Comparison of ENCODE assay signal across 36 cellular contexts in the genomic region with DNA sequence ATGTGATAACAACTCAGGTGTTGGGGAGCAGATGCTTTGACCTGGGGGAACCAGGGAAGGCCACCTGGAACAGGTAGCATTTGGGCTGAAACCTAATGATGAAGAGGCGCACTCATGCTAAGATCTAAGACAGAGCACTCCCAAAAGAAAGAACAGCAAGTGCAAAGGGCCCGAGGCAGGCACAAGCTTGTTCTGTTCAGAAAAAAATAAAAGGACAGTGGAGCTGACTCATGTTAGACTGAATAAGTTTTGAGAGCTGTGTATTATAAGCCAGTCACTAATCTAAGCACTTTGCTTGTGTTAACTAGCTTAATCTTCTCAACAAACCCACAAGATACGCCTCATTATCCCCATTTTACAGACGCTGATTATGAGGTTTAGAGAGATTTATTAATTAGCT.
"Had no signal": no experiment of that assay in that cellular context is flagged by ENCODE, and none has a peak within 500 bp of the region (broad histone marks: within the 10 kb centered on the region; RNA-seq: fewer than 3 reads in every experiment).

No MANE protein-coding gene starts in this region.

- H3K36me3 Mint-ChIP-seq: activated CD4-positive, alpha-beta memory T cell treated with anti-CD3 and anti-CD28 coated beads for 36 hours; activated naive CD4-positive, alpha-beta T cell treated with anti-CD3 and anti-CD28 coated beads, Interleukin-2, amount 50 U/mL, for 72 hours; activated naive CD8-positive, alpha-beta T cell treated with anti-CD3 and anti-CD28 coated beads for 36 hours had no signal

- H3K27me3 ChIP-seq: body of pancreas, brain microvascular endothelial cell, breast epithelium had no signal

- ATAC-seq: activated CD8-positive, alpha-beta T cell treated with anti-CD3 and anti-CD28 coated beads for 36 hours; activated naive CD4-positive, alpha-beta T cell treated with anti-CD3 and anti-CD28 coated beads, Interleukin-2, amount 50 U/mL, for 72 hours; activated T-cell treated with anti-CD3 and anti-CD28 coated beads, Interleukin-2, amount 50 U/mL, for 4 hours; activated T-cell treated with anti-CD3 and anti-CD28 coated beads, Interleukin-2, amount 50 U/mL, for 72 hours; activated T-helper 17 cell treated with anti-CD3 and anti-CD28 coated beads, Interleukin-2, amount 50 U/mL, for 72 hours; body of pancreas had no signal

- H3K4me1 ChIP-seq: adrenal gland, breast epithelium had no signal

- FAIRE-seq: astrocyte, TTC549 had no signal

- H3K36me3 ChIP-seq: adrenal gland, brain microvascular endothelial cell, breast epithelium had no signal

- H3K4me3 Mint-ChIP-seq: activated B cell treated with CpG ODN at 0.5 μM for 24 hours; activated CD4-positive, alpha-beta memory T cell treated with anti-CD3 and anti-CD28 coated beads for 36 hours; activated CD4-positive, alpha-beta T cell treated with anti-CD3 and anti-CD28 coated beads, Interleukin-2, amount 10 ng/mL, durations not matched to agents 24 days and 14 days; activated CD8-positive, alpha-beta T cell treated with anti-CD3 and anti-CD28 coated beads for 36 hours; activated naive CD4-positive, alpha-beta T cell treated with anti-CD3 and anti-CD28 coated beads for 36 hours; activated naive CD8-positive, alpha-beta T cell treated with anti-CD3 and anti-CD28 coated beads for 36 hours; activated T-cell treated with anti-CD3 and anti-CD28 coated beads, Interleukin-2, amount 50 U/mL, for 4 hours; activated T-cell treated with anti-CD3 and anti-CD28 coated beads, Interleukin-2, amount 50 U/mL, for 72 hours; activated T-helper 1 cell treated with anti-CD3 and anti-CD28 coated beads, Interleukin-12 subunit alpha, Interleukin-12 subunit beta, Interleukin-2, Interleukin-4 antibody, amounts not matched to agents 30 ng/mL and 10 ng/mL and 1 ng/mL, durations not matched to agents 14 hours and 24 hours and 36 hours; activated T-helper 17 cell treated with anti-CD3 and anti-CD28 coated beads, Interleukin-2, amount 50 U/mL, for 72 hours; T-helper 1 cell treated with Interleukin-12 subunit alpha and Interleukin-12 subunit beta and Interleukin-4 antibody, amounts not matched to agents 30 μg/mL and 1 μg/mL, for 36 hours; T-helper 2 cell treated with Interferon-gamma antibody and Interleukin-4, amounts not matched to agents 5 μg/mL and 100 μg/mL, for 36 hours had no signal

- DNase-seq: activated B cell treated with CpG ODN at 0.5 μM for 24 hours; activated CD4-positive, alpha-beta memory T cell treated with anti-CD3 and anti-CD28 coated beads for 36 hours; activated CD4-positive, alpha-beta T cell treated with anti-CD3 and anti-CD28 coated beads for 4 hours; activated CD4-positive, alpha-beta T cell treated with anti-CD3 and anti-CD28 coated beads, Interleukin-2, amount 10 ng/mL, durations not matched to agents 24 days and 14 days; activated CD4-positive, alpha-beta T cell treated with anti-CD3 and anti-CD28 coated beads, Interleukin-2, amount 50 U/mL, for 1 hour; activated CD4-positive, alpha-beta T cell treated with anti-CD3 and anti-CD28 coated beads, Interleukin-2, amount 50 U/mL, for 4 hours; activated CD4-positive, CD25-positive, alpha-beta regulatory T cell treated with anti-CD3 and anti-CD28 coated beads, Interleukin-2, amount 50 U/mL, for 72 hours; activated CD8-positive, alpha-beta memory T cell treated with anti-CD3 and anti-CD28 coated beads, Interleukin-2, amount 50 U/mL, for 4 hours; activated CD8-positive, alpha-beta T cell treated with anti-CD3 and anti-CD28 coated beads for 36 hours; activated effector memory CD4-positive, alpha-beta T cell treated with anti-CD3 and anti-CD28 coated beads, Interleukin-2, amount 50 U/mL, for 16 hours; activated gamma-delta T cell treated with Interleukin-2 at 50 U/mL for 16 hours; activated naive CD4-positive, alpha-beta T cell; activated naive CD4-positive, alpha-beta T cell treated with anti-CD3 and anti-CD28 coated beads for 36 hours; activated naive CD4-positive, alpha-beta T cell treated with anti-CD3 and anti-CD28 coated beads, Interleukin-2, amount 50 U/mL, for 16 hours; activated naive CD8-positive, alpha-beta T cell treated with anti-CD3 and anti-CD28 coated beads for 36 hours; activated T-cell treated with anti-CD3 and anti-CD28 coated beads for 4 hours; activated T-cell treated with anti-CD3 and anti-CD28 coated beads, Interleukin-2, amount 50 U/mL, for 1 hour; activated T-cell treated with anti-CD3 and anti-CD28 coated beads, Interleukin-2, amount 50 U/mL, for 4 hours; activated T-cell treated with anti-CD3 and anti-CD28 coated beads, Interleukin-2, amount 50 U/mL, for 72 hours; adrenal gland; amniotic stem cell; body of pancreas; brain microvascular endothelial cell; central memory CD4-positive, alpha-beta T cell; T-helper 1 cell; T-helper 2 cell; T-helper 9 cell had no signal

- H3K4me1 Mint-ChIP-seq: activated B cell treated with CpG ODN at 0.5 μM for 24 hours; activated CD4-positive, alpha-beta T cell treated with anti-CD3 and anti-CD28 coated beads, Interleukin-2, amount 10 ng/mL, durations not matched to agents 24 days and 14 days; activated naive CD8-positive, alpha-beta T cell treated with anti-CD3 and anti-CD28 coated beads for 36 hours; activated T-helper 17 cell treated with anti-CD3 and anti-CD28 coated beads, Interleukin-2, amount 50 U/mL, for 72 hours had no signal

- H3K4me3 ChIP-seq: adrenal gland, body of pancreas, breast epithelium had no signal

- H3K27ac Mint-ChIP-seq: activated B cell treated with CpG ODN at 0.5 μM for 24 hours; activated CD4-positive, alpha-beta memory T cell treated with anti-CD3 and anti-CD28 coated beads for 36 hours; activated CD4-positive, alpha-beta T cell treated with anti-CD3 and anti-CD28 coated beads, Interleukin-2, amount 10 ng/mL, durations not matched to agents 24 days and 14 days; activated CD8-positive, alpha-beta T cell treated with anti-CD3 and anti-CD28 coated beads for 36 hours; activated naive CD4-positive, alpha-beta T cell treated with anti-CD3 and anti-CD28 coated beads for 36 hours; activated naive CD8-positive, alpha-beta T cell treated with anti-CD3 and anti-CD28 coated beads for 36 hours; activated T-cell treated with anti-CD3 and anti-CD28 coated beads, Interleukin-2, amount 50 U/mL, for 72 hours; activated T-helper 1 cell treated with anti-CD3 and anti-CD28 coated beads, Interleukin-12 subunit alpha, Interleukin-12 subunit beta, Interleukin-2, Interleukin-4 antibody, amounts not matched to agents 30 ng/mL and 10 ng/mL and 1 ng/mL, durations not matched to agents 14 hours and 24 hours and 36 hours; activated T-helper 17 cell treated with anti-CD3 and anti-CD28 coated beads, Interleukin-2, amount 50 U/mL, for 72 hours; T-helper 1 cell treated with Interleukin-12 subunit alpha and Interleukin-12 subunit beta and Interleukin-4 antibody, amounts not matched to agents 30 μg/mL and 1 μg/mL, for 36 hours; T-helper 2 cell treated with Interferon-gamma antibody and Interleukin-4, amounts not matched to agents 5 μg/mL and 100 μg/mL, for 36 hours had no signal

- H3K27ac ChIP-seq: adrenal gland, body of pancreas, brain microvascular endothelial cell, breast epithelium, VCaP had no signal

- H3K9me3 ChIP-seq: adrenal gland, body of pancreas, breast epithelium had no signal

- H3K9me3 Mint-ChIP-seq: activated B cell treated with CpG ODN at 0.5 μM for 24 hours; activated CD4-positive, alpha-beta memory T cell treated with anti-CD3 and anti-CD28 coated beads for 36 hours; activated CD4-positive, alpha-beta T cell treated with anti-CD3 and anti-CD28 coated beads, Interleukin-2, amount 10 ng/mL, durations not matched to agents 24 days and 14 days; activated CD8-positive, alpha-beta T cell treated with anti-CD3 and anti-CD28 coated beads for 36 hours; activated naive CD4-positive, alpha-beta T cell treated with anti-CD3 and anti-CD28 coated beads for 36 hours; activated naive CD4-positive, alpha-beta T cell treated with anti-CD3 and anti-CD28 coated beads, Interleukin-2, amount 50 U/mL, for 72 hours; activated naive CD8-positive, alpha-beta T cell treated with anti-CD3 and anti-CD28 coated beads for 36 hours; activated T-cell treated with anti-CD3 and anti-CD28 coated beads, Interleukin-2, amount 50 U/mL, for 4 hours; activated T-cell treated with anti-CD3 and anti-CD28 coated beads, Interleukin-2, amount 50 U/mL, for 72 hours; activated T-helper 1 cell treated with anti-CD3 and anti-CD28 coated beads, Interleukin-12 subunit alpha, Interleukin-12 subunit beta, Interleukin-2, Interleukin-4 antibody, amounts not matched to agents 30 ng/mL and 10 ng/mL and 1 ng/mL, durations not matched to agents 14 hours and 24 hours and 36 hours; activated T-helper 17 cell treated with anti-CD3 and anti-CD28 coated beads, Interleukin-2, amount 50 U/mL, for 72 hours; T-helper 1 cell treated with Interleukin-12 subunit alpha and Interleukin-12 subunit beta and Interleukin-4 antibody, amounts not matched to agents 30 μg/mL and 1 μg/mL, for 36 hours; T-helper 2 cell treated with Interferon-gamma antibody and Interleukin-4, amounts not matched to agents 5 μg/mL and 100 μg/mL, for 36 hours had no signal
